ENCODE assay signal across 7 cellular contexts in the genomic region with DNA sequence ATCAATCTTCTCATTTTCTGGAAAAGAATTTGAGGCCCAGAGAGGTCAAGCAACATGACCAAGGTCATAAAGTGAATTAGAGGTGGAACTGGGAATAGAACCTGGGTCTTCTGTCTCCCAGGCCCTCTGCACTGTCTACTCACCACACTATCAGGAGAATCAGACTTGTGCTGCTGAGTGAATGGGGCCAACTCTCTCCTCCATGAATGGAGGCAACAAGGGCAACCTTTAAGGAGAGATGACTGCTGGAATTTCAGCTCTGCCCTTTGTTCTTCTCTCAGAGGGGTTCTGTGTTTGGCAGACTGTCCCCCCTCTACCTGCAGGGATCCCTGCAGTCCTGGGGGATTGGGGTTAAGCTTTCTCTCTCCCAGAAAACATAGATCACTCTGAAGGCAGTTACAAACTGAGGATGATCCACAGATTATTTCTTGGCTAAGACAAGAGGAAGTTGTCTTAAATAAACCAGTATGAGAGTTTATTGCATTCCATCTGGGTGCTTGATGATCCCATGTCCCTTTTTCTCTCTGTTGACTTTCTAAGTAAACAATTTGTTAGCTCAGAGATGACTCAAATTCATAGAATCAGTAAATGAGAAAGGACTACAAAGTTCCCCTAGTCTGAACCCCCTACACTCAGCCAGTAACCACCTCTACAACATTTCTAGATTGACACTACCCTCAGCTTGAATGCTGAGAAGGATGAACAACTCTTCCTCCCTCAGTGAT.
A peak's percentile ranks its signal among the peaks of the same experiment; 100 is the strongest.
DNase-seq lines count a peak whose midpoint lies in the region; ATAC-seq and TF ChIP-seq lines count a peak whose summit lies in the region.

No MANE protein-coding gene starts in this region.

- H2BK120ac ChIP-seq in neuronal stem cell (ENCODE audit: low read depth, low read length): no peak overlapping the region

- H3K27me3 ChIP-seq in PC-3 (ENCODE audit: low read length) (no peaks in the 10 kb centered on the region), neuronal stem cell (ENCODE audit: control insufficient read depth in 3 of 3, insufficient read depth in 3 of 3, low read depth in 1 of 3, low read length in 3 of 3) (no peaks in the 10 kb centered on the region)

- H3K4me3 ChIP-seq in PC-3 (ENCODE audit: low read length) (peak overlapping the region; percentile 43), neuronal stem cell (ENCODE audit: low read length in 2 of 2) (peak overlapping the region in 1 of 2 donors; percentile 30)

- no peak overlapping the region for H3K4ac ChIP-seq in neuronal stem cell (ENCODE audit: low read length)

- peaks cover 4% of the 10 kb centered on the region for H3F3A ChIP-seq in PC-3 (ENCODE audit: low read length, unreplicated experiment)

- H3K9ac ChIP-seq in PC-3 (ENCODE audit: low read length) (peak overlapping the region; percentile 96), neuronal stem cell (ENCODE audit: low read depth, low read length, poor library complexity) (no peak overlapping the region)

- peaks cover 6% of the 10 kb centered on the region for H3K27me3 Mint-ChIP-seq in endothelial cell (ENCODE audit: unreplicated experiment)

- peak; percentile 44 for DNase-seq in H4 (ENCODE audit: low spot score)
- peak; percentile 85 for DNase-seq in PC-3
- DNase-seq in endothelial cell (ENCODE audit: low spot score): no peak
- DNase-seq in neuronal stem cell (ENCODE audit: low spot score): no peak
- DNase-seq in DMS153 treated with DMSO at 0.1 percent for 48 hours (lab: John Stamatoyannopoulos, UW; ENCODE audit: unreplicated experiment): no peak
- DNase-seq in amygdala (lab: John Stamatoyannopoulos, UW): no peak

- H3K27ac Mint-ChIP-seq in endothelial cell (ENCODE audit: unreplicated experiment): peak overlapping the region; percentile 89

- TF ChIP-seq CTCF in PC-3 (conservative IDR thresholded peaks at IDR 0.05; ENCODE audit: low read depth, low read length): no peak
- TF ChIP-seq CTCF in endothelial cell (IDR thresholded peaks at IDR 0.05; ENCODE audit: unreplicated experiment): no peak

- H2BK12ac ChIP-seq in neuronal stem cell (ENCODE audit: low read length): no peak overlapping the region

- H4K91ac ChIP-seq in neuronal stem cell (ENCODE audit: low read depth, low read length, poor library complexity): no peak overlapping the region

- H3K9me2 ChIP-seq in PC-3 (replicated peaks; ENCODE audit: low read length): no peaks in the 10 kb centered on the region

- POLR2A ChIA-PET in PC-3 (lab: Charles Lee; ENCODE audit: unreplicated experiment): interaction anchor here (0.6 to 1.4 kb wide), 3 partner anchors 28 to 438 kb away, joined by 4 to 7 read pairs (median 4); partner anchors contain the start of gene MINDY2

- H4K20me1 ChIP-seq in PC-3 (ENCODE audit: low read length): no peaks in the 10 kb centered on the region

- ATAC-seq in PC-3 (peak; percentile 63), GM21515 (IDR thresholded peaks at IDR 0.05; ENCODE audit: unreplicated experiment) (no peak)

- H3K27ac ChIP-seq in PC-3 (ENCODE audit: low read length) (peak overlapping the region; percentile 100), neuronal stem cell (replicated peaks; ENCODE audit: low read length) (peak overlapping the region; percentile 58)

- no peak overlapping the region for H2BK15ac ChIP-seq in neuronal stem cell (ENCODE audit: low read length)

- intact Hi-C loops in PC-3 (cut with micrococcal nuclease): loop anchor here (1.0 to 5.0 kb wide), 4 partner anchors 36 to 416 kb away; partner anchors contain the start of gene ADAM10

- no peak overlapping the region for H4K8ac ChIP-seq in neuronal stem cell (ENCODE audit: low read depth, low read length)

- H2AFZ ChIP-seq in PC-3 (ENCODE audit: low read length) (no peak overlapping the region), neuronal stem cell (ENCODE audit: low read length) (peak overlapping the region; percentile 77)

- BruUV-seq in PC-3 (replicated peaks; lab: Mats Ljungman, UMichigan): TSS peak; percentile 97

- no peaks in the 10 kb centered on the region for H3K79me2 ChIP-seq in PC-3 (ENCODE audit: low read length)

- no peaks in the 10 kb centered on the region; the same call in 1 of the 2 replicates for H3K36me3 ChIP-seq in PC-3 (ENCODE audit: low read depth, low read length)
- H3K36me3 ChIP-seq in neuronal stem cell (replicated peaks in 1 of 2; ENCODE audit: control insufficient read depth in 2 of 2, insufficient read depth in 2 of 2, low read length in 2 of 2): no peaks in the 10 kb centered on the region

- H3K14ac ChIP-seq in neuronal stem cell (ENCODE audit: low read length): no peak overlapping the region

- H3K23ac ChIP-seq in neuronal stem cell (ENCODE audit: low read depth, low read length, poor library complexity): no peak overlapping the region

- H2BK5ac ChIP-seq in neuronal stem cell (ENCODE audit: low read length): no peak overlapping the region

- peak overlapping the region; percentile 75 for H3K4me2 ChIP-seq in PC-3 (ENCODE audit: low read length)
- no peak overlapping the region for H3K4me2 ChIP-seq in neuronal stem cell (ENCODE audit: insufficient read depth, low read length, poor library complexity, severe bottlenecking)

- CTCF ChIA-PET in PC-3 (lab: Charles Lee): interaction anchor here (0.6 kb wide), 1 partner anchor 38 kb away, joined by 3 read pairs; no protein-coding TSS in a partner anchor

- peaks cover 43% of the 10 kb centered on the region for H3K4me1 ChIP-seq in PC-3 (ENCODE audit: insufficient read depth, low read length)
- H3K4me1 ChIP-seq in neuronal stem cell (ENCODE audit: control insufficient read depth in 2 of 2, insufficient read depth in 1 of 2, low read depth in 1 of 2, low read length in 2 of 2): peaks cover 21% of the 10 kb centered on the region in 2 donors

- no peak overlapping the region for H3K4me3 Mint-ChIP-seq in endothelial cell (ENCODE audit: unreplicated experiment)

- H3K9me3 ChIP-seq in PC-3 (ENCODE audit: low read length): no peaks in the 10 kb centered on the region
- peaks cover 4 to 6% of the 10 kb centered on the region in 2 donors for H3K9me3 ChIP-seq in neuronal stem cell (replicated peaks in 1 of 2; ENCODE audit: control insufficient read depth in 2 of 2, insufficient read depth in 1 of 2, low read depth in 1 of 2, low read length in 2 of 2)

- no peak overlapping the region for H3K18ac ChIP-seq in neuronal stem cell (ENCODE audit: low read length)

- H3K79me1 ChIP-seq in neuronal stem cell (ENCODE audit: low read depth, low read length): no peaks in the 10 kb centered on the region

- peaks cover 8% of the 10 kb centered on the region for H3K36me3 Mint-ChIP-seq in endothelial cell (ENCODE audit: low read depth, unreplicated experiment)

- peaks cover 43% of the 10 kb centered on the region for H3K4me1 Mint-ChIP-seq in endothelial cell (ENCODE audit: unreplicated experiment)

- H2AK5ac ChIP-seq in neuronal stem cell (ENCODE audit: low read depth, low read length): no peak overlapping the region

- H3K9me3 Mint-ChIP-seq in endothelial cell (ENCODE audit: unreplicated experiment): no peaks in the 10 kb centered on the region

Comparison
In these comparisons a context has a peak if more than half of its experiments do, and no peak if none do; other contexts are left out.
1. DNase-seq: peak in H4 (single experiment) and PC-3 (single experiment); none in endothelial cell (single experiment), neuronal stem cell (single experiment), DMS153 treated with DMSO at 0.1 percent for 48 hours (single experiment) and amygdala (0 of 56).